Comparison of ENCODE assay signal across 21 cellular contexts in genomic region chr5:74786851-74787250, GRCh38. TPM values are rescaled to one million over a fixed set of nuclear protein-coding genes. Genes with fewer than 3 reads are reported as not detected.
DNase-seq lines count a peak whose midpoint lies in the region; ATAC-seq, FAIRE-seq and TF ChIP-seq lines count a peak whose summit lies in the region.
"Had no signal": no experiment of that assay in that cellular context is flagged by ENCODE, and none has a peak within 500 bp of the region (broad histone marks: within the 10 kb centered on the region; RNA-seq: fewer than 3 reads in every experiment).

No MANE protein-coding gene starts in this region.

- no peak overlapping the region for H2AFZ ChIP-seq in Karpas-422 (ENCODE audit: low read length)

- no peaks in the 10 kb centered on the region for H3K9me2 ChIP-seq in Karpas-422 (replicated peaks; ENCODE audit: insufficient read depth, low read length)

- no peak overlapping the region for H3K4me3 ChIP-seq in Karpas-422 (ENCODE audit: low read length)
- H3K4me3 ChIP-seq in small intestine (ENCODE audit: low read depth in 1 of 2, low read length in 2 of 2) = no peak overlapping the region
- H3K4me3 ChIP-seq: MG63 had no signal

- no peaks in the 10 kb centered on the region for H3K9me3 Mint-ChIP-seq in activated T-helper 17 cell treated with anti-CD3 and anti-CD28 coated beads, Interleukin-2, amount 50 U/mL, for 72 hours
- H3K9me3 Mint-ChIP-seq: CD4-positive, CD25-positive, alpha-beta regulatory T cell had no signal

- H3K4me3 Mint-ChIP-seq in activated T-helper 17 cell treated with anti-CD3 and anti-CD28 coated beads, Interleukin-2, amount 50 U/mL, for 72 hours = no peak overlapping the region
- H3K4me3 Mint-ChIP-seq: CD4-positive, CD25-positive, alpha-beta regulatory T cell had no signal

- TF ChIP-seq CTCF in C4-2B (conservative IDR thresholded peaks at IDR 0.05) = peak; percentile 25
- no peak for TF ChIP-seq CTCF in GM13976 (IDR thresholded peaks at IDR 0.05; ENCODE audit: borderline replicate concordance, control extremely low read depth, extremely low read depth, insufficient read depth, missing control alignments)

- H3K27me3 ChIP-seq in Karpas-422 (ENCODE audit: low read length) (no peaks in the 10 kb centered on the region), small intestine (ENCODE audit: control insufficient read depth in 2 of 2, insufficient read depth in 2 of 2, low read length in 2 of 2) (no peaks in the 10 kb centered on the region)
- H3K27me3 ChIP-seq: BE2C, MG63 had no signal

- H3K9me3 ChIP-seq in Karpas-422 (ENCODE audit: low read length) (no peaks in the 10 kb centered on the region), small intestine (ENCODE audit: control insufficient read depth, low read depth) (no peaks in the 10 kb centered on the region)
- H3K9me3 ChIP-seq: BE2C, MG63 had no signal

- H3K79me2 ChIP-seq in Karpas-422 (ENCODE audit: low read length) = no peaks in the 10 kb centered on the region

- peak overlapping the region; percentile 66 for H3K27ac Mint-ChIP-seq in activated T-helper 17 cell treated with anti-CD3 and anti-CD28 coated beads, Interleukin-2, amount 50 U/mL, for 72 hours

- H3K27me3 Mint-ChIP-seq in activated T-helper 17 cell treated with anti-CD3 and anti-CD28 coated beads, Interleukin-2, amount 50 U/mL, for 72 hours = no peaks in the 10 kb centered on the region
- H3K27me3 Mint-ChIP-seq: CD4-positive, CD25-positive, alpha-beta regulatory T cell had no signal

- no peaks in the 10 kb centered on the region for H3K4me1 Mint-ChIP-seq in activated T-helper 17 cell treated with anti-CD3 and anti-CD28 coated beads, Interleukin-2, amount 50 U/mL, for 72 hours
- H3K4me1 Mint-ChIP-seq: CD4-positive, CD25-positive, alpha-beta regulatory T cell had no signal

- peak; percentile 53 for DNase-seq in Karpas-422
- DNase-seq in small intestine = peak; percentile 10
- DNase-seq in GM13976 (ENCODE audit: low spot score) = no peak
- no peak for DNase-seq in activated CD4-positive, alpha-beta T cell treated with anti-CD3 and anti-CD28 coated beads for 1 hour
- DNase-seq in frontal cortex (ENCODE audit: low spot score in 2 of 2) = no peak
- DNase-seq: 8988T; ACHN; BE2C; CD4-positive, CD25-positive, alpha-beta regulatory T cell; MG63; NCI-H2029; NCI-H446 treated with DMSO at 0.1 percent for 48 hours; NCI-H526; SHP77 had no signal

- no peak for ATAC-seq in activated T-helper 17 cell treated with anti-CD3 and anti-CD28 coated beads, Interleukin-2, amount 50 U/mL, for 72 hours (replicated peaks)
- ATAC-seq: HCT116 had no signal

- 72 to 88% (median 73%) methylated on average over 6 of the region's 6 CpGs for WGBS in small intestine, 3 donors

- H3K4me1 ChIP-seq in Karpas-422 (ENCODE audit: low read length) (no peaks in the 10 kb centered on the region), small intestine (ENCODE audit: control insufficient read depth in 2 of 2, insufficient read depth in 1 of 2, low read depth in 1 of 2, low read length in 1 of 2) (no peaks in the 10 kb centered on the region)
- H3K4me1 ChIP-seq: BE2C had no signal

- H3K4me2 ChIP-seq in Karpas-422 (ENCODE audit: low read depth, low read length, poor library complexity, severe bottlenecking) = no peak overlapping the region

- in situ Hi-C loops in GM13976 (cut with MboI; ENCODE audit: low sequenced_read_pairs, unreplicated experiment) = no loop called here

- no peak overlapping the region for H3K9ac ChIP-seq in Karpas-422 (ENCODE audit: low read length)

- peaks cover 29% of the 10 kb centered on the region for H3K36me3 Mint-ChIP-seq in activated T-helper 17 cell treated with anti-CD3 and anti-CD28 coated beads, Interleukin-2, amount 50 U/mL, for 72 hours (ENCODE audit: low read depth)

- H4K20me1 ChIP-seq in Karpas-422 (ENCODE audit: insufficient read depth, low read depth, low read length) = no peaks in the 10 kb centered on the region

- H3K27ac ChIP-seq in C4-2B (no peak overlapping the region), Karpas-422 (ENCODE audit: low read length) (no peak overlapping the region), small intestine (ENCODE audit: low read depth in 1 of 2, low read length in 1 of 2) (no peak overlapping the region)
- H3K27ac ChIP-seq: HL-60, RWPE1 had no signal

- no peaks in the 10 kb centered on the region for H3K36me3 ChIP-seq in Karpas-422 (ENCODE audit: insufficient read depth, low read length)
- no peaks in the 10 kb centered on the region for H3K36me3 ChIP-seq in small intestine (ENCODE audit: control insufficient read depth in 2 of 2, insufficient read depth in 2 of 2, low read length in 2 of 2)
- H3K36me3 ChIP-seq: BE2C, MG63 had no signal

- FAIRE-seq in small intestine (lab: Jason Lieb, UNC) (no peak), frontal cortex (lab: Jason Lieb, UNC) (no peak)
- FAIRE-seq: D721Med, H1 had no signal

RNA-seq across cellular contexts. Expression of gene NSA2, which starts 19.8 kb away (rescaled TPM):
- total RNA-seq in Karpas-422 (2014; rRNA removed; shearing (Covaris generic); ENCODE audit: low replicate concordance) = 117 and 131 TPM in 2 replicates
- 10 to 100 TPM; 75.9 to 80.3 TPM for total RNA-seq in activated T-helper 17 cell treated with anti-CD3 and anti-CD28 coated beads, Interleukin-2, amount 50 U/mL, for 72 hours
- 100 to 1,000 TPM in 2 of 3 donors, 10 to 100 TPM in 1; 79.8 to 129 (median 126) TPM for polyA plus RNA-seq in small intestine
- total RNA-seq in frontal cortex = 72.2 TPM

RNA-seq across cellular contexts. Expression of gene GFM2, which starts 19.9 kb away (rescaled TPM):
- 33.4 and 44.5 TPM in 2 replicates for total RNA-seq in Karpas-422 (2014; rRNA removed; shearing (Covaris generic); ENCODE audit: low replicate concordance)
- total RNA-seq in activated T-helper 17 cell treated with anti-CD3 and anti-CD28 coated beads, Interleukin-2, amount 50 U/mL, for 72 hours = 10 to 100 TPM; 26.7 to 37.8 TPM
- polyA plus RNA-seq in small intestine = 10 to 100 TPM in 2 of 3 donors, 1 to 10 TPM in 1; 9.5 to 24.8 (median 14.6) TPM
- 66.4 TPM for total RNA-seq in frontal cortex

Comparison
In these comparisons a context has a peak if more than half of its experiments do, and no peak if none do; other contexts are left out.
1. DNase-seq: peak in Karpas-422 (single experiment) and small intestine (single experiment); none in GM13976 (single experiment), activated CD4-positive, alpha-beta T cell treated with anti-CD3 and anti-CD28 coated beads for 1 hour (single experiment) and frontal cortex (0 of 2).